ENCODE assay signal across 2 cellular contexts in genomic region chr19:14763497-14764145, GRCh38.
A peak's percentile ranks its signal among the peaks of the same experiment; 100 is the strongest.
TF ChIP-seq lines count a peak whose summit lies in the region.

No MANE protein-coding gene starts in this region.

TF ChIP-seq in HEK293, 187 proteins besides CTCF, POLR2A, EP300 and RAD21:
- TF ChIP-seq ZNF366 (tag by site-specific recombination; conservative IDR thresholded peaks at IDR 0.05) (peak; percentile 48), ZNF513 (tag by site-specific recombination; IDR thresholded peaks at IDR 0.05) (peak; percentile 88), ZNF580 (tag by site-specific recombination; IDR thresholded peaks at IDR 0.05) (no peak)

TF ChIP-seq in K562, 482 proteins besides CTCF, POLR2A, EP300 and RAD21:
- TF ChIP-seq ELF4 (CRISPR knock-in tag; IDR thresholded peaks at IDR 0.05) (peak; percentile 82), HMGXB4 (CRISPR knock-in tag; IDR thresholded peaks at IDR 0.05) (no peak), THAP12 (CRISPR knock-in tag; IDR thresholded peaks at IDR 0.05) (no peak), NR2C2 (CRISPR knock-in tag; IDR thresholded peaks at IDR 0.05) (no peak), NR2C2 (tag; IDR thresholded peaks at IDR 0.05) (no peak), ZNF592 (IDR thresholded peaks at IDR 0.05) (no peak), WHSC1 (IDR thresholded peaks at IDR 0.05; ENCODE audit: low read length) (no peak), ZNF561 (CRISPR knock-in tag; conservative IDR thresholded peaks at IDR 0.05) (no peak), ZNF695 (CRISPR knock-in tag; IDR thresholded peaks at IDR 0.05) (no peak), CEBPZ (IDR thresholded peaks at IDR 0.05; ENCODE audit: borderline replicate concordance, low read depth, low read length) (no peak), ZNF316 (IDR thresholded peaks at IDR 0.05) (0 out of 2 replicates have a peak, but pooled peaks have one; percentile 22), SP1 (CRISPR knock-in tag; IDR thresholded peaks at IDR 0.05) (no peak), ZBTB26 (CRISPR knock-in tag; IDR thresholded peaks at IDR 0.05) (peak; percentile 76; the same call in 1 of the 2 replicates), ATF3 (IDR thresholded peaks at IDR 0.05) (peak; percentile 40), ATF3 (CRISPR knock-in tag; conservative IDR thresholded peaks at IDR 0.05) (no peak), HBP1 (CRISPR knock-in tag; IDR thresholded peaks at IDR 0.05) (0 out of 2 replicates have a peak, but pooled peaks have one; percentile 19), HMGN3 (IDR thresholded peaks at IDR 0.05; ENCODE audit: borderline replicate concordance, extremely low read depth, insufficient read length, low read depth, low read length) (no peak), POLR2B (IDR thresholded peaks at IDR 0.05; ENCODE audit: low read depth, partially characterized antibody) (peak; percentile 51), ZNF263 (CRISPR knock-in tag; IDR thresholded peaks at IDR 0.05; ENCODE audit: borderline replicate concordance) (peak; percentile 92), ZNF512 (tag; IDR thresholded peaks at IDR 0.05) (0 out of 2 replicates have a peak, but pooled peaks have one; percentile 28), NR3C1 (CRISPR knock-in tag; IDR thresholded peaks at IDR 0.05) (no peak), MTA3 (IDR thresholded peaks at IDR 0.05; ENCODE audit: borderline replicate concordance) (no peak), CXXC5 (CRISPR knock-in tag; IDR thresholded peaks at IDR 0.05) (no peak), THRB (CRISPR knock-in tag; conservative IDR thresholded peaks at IDR 0.05) (0 out of 2 replicates have a peak, but pooled peaks have one; percentile 71), ZNF24 (IDR thresholded peaks at IDR 0.05) (no peak), ZNF785 (CRISPR knock-in tag; IDR thresholded peaks at IDR 0.05) (no peak), KLF16 (IDR thresholded peaks at IDR 0.05) (no peak), PHF20 (IDR thresholded peaks at IDR 0.05; ENCODE audit: partially characterized antibody) (no peak), SUPT5H (IDR thresholded peaks at IDR 0.05) (peak; percentile 67)
